In the genomic region with DNA sequence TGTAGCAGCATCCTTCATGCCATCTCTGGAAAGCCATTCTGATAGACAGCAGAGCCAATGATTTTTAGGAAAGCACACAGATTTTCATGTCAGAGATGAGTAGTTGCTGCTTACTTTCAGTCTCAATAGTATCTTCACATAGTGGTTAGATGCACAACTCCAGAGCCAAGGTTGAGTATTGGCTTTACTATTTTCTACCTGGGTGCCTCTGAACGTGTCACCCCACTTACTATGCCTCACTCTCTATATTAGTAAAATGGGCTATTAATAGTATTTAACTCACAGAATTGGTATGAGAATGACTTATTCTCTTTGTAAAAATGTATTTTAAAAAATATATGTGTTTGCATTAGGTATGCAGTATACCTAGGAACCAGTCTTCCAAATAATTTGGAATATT, we compare ENCODE assay signal across 12 cellular contexts.
DNase-seq lines count a peak whose midpoint lies in the region; ATAC-seq lines count a peak whose summit lies in the region.
"Had no signal": no experiment of that assay in that cellular context is flagged by ENCODE, and none has a peak within 500 bp of the region (broad histone marks: within the 10 kb centered on the region; RNA-seq: fewer than 3 reads in every experiment).

No MANE protein-coding gene starts in this region.

- DNase-seq in COLO829 (ENCODE audit: low spot score), result no peak
- no peak for DNase-seq in nucleus accumbens (lab: John Stamatoyannopoulos, UW)
- no peak for DNase-seq in left cardiac atrium
- DNase-seq: Calu3, glutamatergic neuron, NCI-H2227 treated with DMSO at 0.1 percent for 48 hours, retina, WERI-Rb-1 had no signal

- ATAC-seq in GM18858 (IDR thresholded peaks at IDR 0.05; ENCODE audit: unreplicated experiment) (peak; percentile 92), GM19468 (IDR thresholded peaks at IDR 0.05; ENCODE audit: extremely low read depth, unreplicated experiment) (peak; percentile 65), HG02943 (IDR thresholded peaks at IDR 0.05; ENCODE audit: low read depth, unreplicated experiment) (peak; percentile 76), HG03575 (IDR thresholded peaks at IDR 0.05; ENCODE audit: extremely low read depth, insufficient number of reproducible peaks, low FRiP score, unreplicated experiment) (peak; percentile 87), left cardiac atrium (no peak)

- intact Hi-C loops in left cardiac atrium (cut with DNase I), result loop anchor here in 1 of 2 donors (10.0 kb wide), 1 partner anchor 113 kb away; a partner anchor contains a TSS

Comparison
In these comparisons a context has a peak if more than half of its experiments do, and no peak if none do; other contexts are left out.
1. ATAC-seq: peak in GM18858 (single experiment), GM19468 (single experiment), HG02943 (single experiment) and HG03575 (single experiment); none in left cardiac atrium (0 of 2).